In genomic region chr6:40350193-40350941, GRCh38 we compare ENCODE assay signal across 28 cellular contexts.
A peak's percentile ranks its signal among the peaks of the same experiment; 100 is the strongest.
DNase-seq lines count a peak whose midpoint lies in the region; ATAC-seq and TF ChIP-seq lines count a peak whose summit lies in the region.
"Had no signal": no experiment of that assay in that cellular context is flagged by ENCODE, and none has a peak within 500 bp of the region (broad histone marks: within the 10 kb centered on the region; RNA-seq: fewer than 3 reads in every experiment).

No MANE protein-coding gene starts in this region.

- H3K27ac ChIP-seq in coronary artery (no peak overlapping the region), osteoblast (ENCODE audit: low read depth, low read length) (no peak overlapping the region), thyroid gland (no peak overlapping the region)
- H3K27ac ChIP-seq: A549, epithelial cell of prostate, left lung, sigmoid colon, uterus had no signal

- no peaks in the 10 kb centered on the region for H3K9me3 ChIP-seq in osteoblast (ENCODE audit: low read depth, low read length)
- no peaks in the 10 kb centered on the region for H3K9me3 ChIP-seq in thyroid gland
- H3K9me3 ChIP-seq: A549, left lung, sigmoid colon, uterus had no signal

- TF ChIP-seq CTCF in natural killer cell (IDR thresholded peaks at IDR 0.05) (no peak), coronary artery (IDR thresholded peaks at IDR 0.05) (no peak), osteoblast (IDR thresholded peaks at IDR 0.05; ENCODE audit: extremely low read depth, low read depth, low read length) (no peak), thyroid gland (IDR thresholded peaks at IDR 0.05) (no peak), nephron progenitor cell (IDR thresholded peaks at IDR 0.05) (no peak)

- no peak overlapping the region for H3K4me3 Mint-ChIP-seq in natural killer cell
- H3K4me3 Mint-ChIP-seq in natural killer cell treated with Interleukin-12 subunit alpha and Interleukin-12 subunit beta and Interleukin-15 and Interleukin-18, amount 100 ng/mL, for 72 hours: no peak overlapping the region
- H3K4me3 Mint-ChIP-seq in nephron progenitor cell: no peak overlapping the region
- H3K4me3 Mint-ChIP-seq: activated CD8-positive, alpha-beta T cell treated with anti-CD3 and anti-CD28 coated beads, Interleukin-2, amount 10 ng/mL, durations not matched to agents 7 days and 5 days; B cell; brain; CD8-positive, alpha-beta memory T cell; naive thymus-derived CD8-positive, alpha-beta T cell had no signal

- H3K9me3 Mint-ChIP-seq in natural killer cell: no peaks in the 10 kb centered on the region
- no peaks in the 10 kb centered on the region for H3K9me3 Mint-ChIP-seq in natural killer cell treated with Interleukin-12 subunit alpha and Interleukin-12 subunit beta and Interleukin-15 and Interleukin-18, amount 100 ng/mL, for 72 hours
- H3K9me3 Mint-ChIP-seq in nephron progenitor cell: no peaks in the 10 kb centered on the region
- H3K9me3 Mint-ChIP-seq: naive thymus-derived CD8-positive, alpha-beta T cell had no signal

- no peak overlapping the region for H2AFZ ChIP-seq in osteoblast (ENCODE audit: low read length)

- intact Hi-C loops in natural killer cell (cut with micrococcal nuclease): no loop called here
- intact Hi-C loops in thyroid gland (cut with DNase I): no loop called here

- peaks cover 0 to 5% of the 10 kb centered on the region in 2 donors for H3K4me1 Mint-ChIP-seq in natural killer cell
- H3K4me1 Mint-ChIP-seq in natural killer cell treated with Interleukin-12 subunit alpha and Interleukin-12 subunit beta and Interleukin-15 and Interleukin-18, amount 100 ng/mL, for 72 hours (ENCODE audit: low read depth in 2 of 2): no peaks in the 10 kb centered on the region
- H3K4me1 Mint-ChIP-seq in nephron progenitor cell: peaks cover 26% of the 10 kb centered on the region
- H3K4me1 Mint-ChIP-seq: B cell; CD8-positive, alpha-beta memory T cell; naive thymus-derived CD8-positive, alpha-beta T cell had no signal

- no peak overlapping the region for H3K4me3 ChIP-seq in coronary artery
- no peak overlapping the region for H3K4me3 ChIP-seq in osteoblast (ENCODE audit: insufficient read depth, low read length)
- no peak overlapping the region for H3K4me3 ChIP-seq in thyroid gland (replicated peaks in 1 of 3)
- H3K4me3 ChIP-seq: A549, left lung, sigmoid colon, uterus had no signal

- no peaks in the 10 kb centered on the region for H3K79me2 ChIP-seq in osteoblast (ENCODE audit: insufficient read depth, low read length)

- 87 to 90% methylated on average over 4 of the region's 4 CpGs for WGBS in thyroid gland, 2 donors

- H3K4me1 ChIP-seq in osteoblast (ENCODE audit: insufficient read depth, low read length) (no peaks in the 10 kb centered on the region), thyroid gland (no peaks in the 10 kb centered on the region)
- H3K4me1 ChIP-seq: A549, left lung had no signal

- H3K36me3 Mint-ChIP-seq in natural killer cell: no peaks in the 10 kb centered on the region
- H3K36me3 Mint-ChIP-seq in natural killer cell treated with Interleukin-12 subunit alpha and Interleukin-12 subunit beta and Interleukin-15 and Interleukin-18, amount 100 ng/mL, for 72 hours: no peaks in the 10 kb centered on the region
- no peaks in the 10 kb centered on the region for H3K36me3 Mint-ChIP-seq in nephron progenitor cell (ENCODE audit: low read depth)
- H3K36me3 Mint-ChIP-seq: brain; CD8-positive, alpha-beta memory T cell; naive thymus-derived CD8-positive, alpha-beta T cell had no signal

- no peak overlapping the region for H3K4me2 ChIP-seq in osteoblast (ENCODE audit: insufficient read depth, low read length)
- H3K4me2 ChIP-seq: A549 had no signal

- ATAC-seq in natural killer cell: peak in 1 of 3 donors; percentile 24
- ATAC-seq in natural killer cell treated with Interleukin-12 subunit alpha and Interleukin-12 subunit beta and Interleukin-15 and Interleukin-18, amount 100 ng/mL, for 72 hours: no peak
- ATAC-seq: A549; activated CD8-positive, alpha-beta T cell treated with anti-CD3 and anti-CD28 coated beads, Interleukin-2, amount 10 ng/mL, durations not matched to agents 7 days and 5 days; left lung; naive thymus-derived CD8-positive, alpha-beta T cell had no signal

- no peaks in the 10 kb centered on the region for H4K20me1 ChIP-seq in osteoblast (ENCODE audit: insufficient read depth, low read length)

- TF ChIP-seq POLR2A in thyroid gland (IDR thresholded peaks at IDR 0.05): no peak

- no peaks in the 10 kb centered on the region for H3K27me3 Mint-ChIP-seq in natural killer cell (ENCODE audit: low read depth in 2 of 2)
- H3K27me3 Mint-ChIP-seq in natural killer cell treated with Interleukin-12 subunit alpha and Interleukin-12 subunit beta and Interleukin-15 and Interleukin-18, amount 100 ng/mL, for 72 hours: peaks cover 0 to 2% of the 10 kb centered on the region in 2 donors
- H3K27me3 Mint-ChIP-seq in nephron progenitor cell (ENCODE audit: low read depth, poor library complexity): peaks cover 6% of the 10 kb centered on the region
- H3K27me3 Mint-ChIP-seq: brain had no signal

- H3K36me3 ChIP-seq in osteoblast (ENCODE audit: insufficient read depth, low read length): no peaks in the 10 kb centered on the region
- H3K36me3 ChIP-seq in thyroid gland: no peaks in the 10 kb centered on the region
- H3K36me3 ChIP-seq: left lung, sigmoid colon, uterus had no signal

- no peaks in the 10 kb centered on the region for H3K27me3 ChIP-seq in osteoblast (ENCODE audit: insufficient read depth, low read length)
- H3K27me3 ChIP-seq in thyroid gland: no peaks in the 10 kb centered on the region
- H3K27me3 ChIP-seq: uterus had no signal

- DNase-seq in natural killer cell (peak; percentile 4), coronary artery (ENCODE audit: low spot score) (peak; percentile 24), osteoblast (ENCODE audit: insufficient read length, low spot score, missing footprints) (peak; percentile 31), NCI-H2029 treated with DMSO at 0.1 percent for 48 hours (lab: John Stamatoyannopoulos, UW) (no peak), thyroid gland (no peak), nephron progenitor cell (no peak)
- DNase-seq in natural killer cell treated with Interleukin-12 subunit alpha and Interleukin-12 subunit beta and Interleukin-15 and Interleukin-18, amount 100 ng/mL, for 72 hours (ENCODE audit: low spot score): no peak
- DNase-seq in activated CD8-positive, alpha-beta memory T cell treated with anti-CD3 and anti-CD28 coated beads, Interleukin-2, amount 50 U/mL, for 4 hours: no peak
- DNase-seq: activated CD4-positive, alpha-beta T cell treated with anti-CD3 and anti-CD28 coated beads for 1 hour; activated CD8-positive, alpha-beta T cell treated with anti-CD3 and anti-CD28 coated beads, Interleukin-2, amount 10 ng/mL, durations not matched to agents 7 days and 5 days; activated naive CD4-positive, alpha-beta T cell; CD8-positive, alpha-beta memory T cell; effector CD4-positive, alpha-beta T cell; glutamatergic neuron; GOT3; KBM-7; left lung; midbrain; naive thymus-derived CD8-positive, alpha-beta T cell; NCI-H1417; RPMI8226; stimulated activated naive CD4-positive, alpha-beta T cell treated with Interleukin-2 at 50 U/mL for 16 hours; uterus had no signal

- H3K27ac Mint-ChIP-seq in natural killer cell (no peak overlapping the region), nephron progenitor cell (no peak overlapping the region)
- H3K27ac Mint-ChIP-seq in natural killer cell treated with Interleukin-12 subunit alpha and Interleukin-12 subunit beta and Interleukin-15 and Interleukin-18, amount 100 ng/mL, for 72 hours: no peak overlapping the region
- H3K27ac Mint-ChIP-seq: activated CD8-positive, alpha-beta T cell treated with anti-CD3 and anti-CD28 coated beads, Interleukin-2, amount 10 ng/mL, durations not matched to agents 7 days and 5 days; B cell; brain; CD8-positive, alpha-beta memory T cell; naive thymus-derived CD8-positive, alpha-beta T cell had no signal

Comparison
In these comparisons a context has a peak if more than half of its experiments do, and no peak if none do; other contexts are left out.
1. DNase-seq: peak in natural killer cell (single experiment), coronary artery (single experiment) and osteoblast (single experiment); none in natural killer cell treated with Interleukin-12 subunit alpha and Interleukin-12 subunit beta and Interleukin-15 and Interleukin-18, amount 100 ng/mL, for 72 hours (single experiment), NCI-H2029 treated with DMSO at 0.1 percent for 48 hours (single experiment), thyroid gland (0 of 2), activated CD8-positive, alpha-beta memory T cell treated with anti-CD3 and anti-CD28 coated beads, Interleukin-2, amount 50 U/mL, for 4 hours (single experiment) and nephron progenitor cell (single experiment).